Comparison of ENCODE assay signal across 1 cellular context in genomic region chrX:153971124-153971631, GRCh38.
A peak's percentile ranks its signal among the peaks of the same experiment; 100 is the strongest.
TF ChIP-seq lines count a peak whose summit lies in the region.

No MANE protein-coding gene starts in this region.

TF ChIP-seq in GM12878, 131 proteins besides CTCF, POLR2A, EP300 and RAD21 (continued from another document):
- TF ChIP-seq, protein P1, sequence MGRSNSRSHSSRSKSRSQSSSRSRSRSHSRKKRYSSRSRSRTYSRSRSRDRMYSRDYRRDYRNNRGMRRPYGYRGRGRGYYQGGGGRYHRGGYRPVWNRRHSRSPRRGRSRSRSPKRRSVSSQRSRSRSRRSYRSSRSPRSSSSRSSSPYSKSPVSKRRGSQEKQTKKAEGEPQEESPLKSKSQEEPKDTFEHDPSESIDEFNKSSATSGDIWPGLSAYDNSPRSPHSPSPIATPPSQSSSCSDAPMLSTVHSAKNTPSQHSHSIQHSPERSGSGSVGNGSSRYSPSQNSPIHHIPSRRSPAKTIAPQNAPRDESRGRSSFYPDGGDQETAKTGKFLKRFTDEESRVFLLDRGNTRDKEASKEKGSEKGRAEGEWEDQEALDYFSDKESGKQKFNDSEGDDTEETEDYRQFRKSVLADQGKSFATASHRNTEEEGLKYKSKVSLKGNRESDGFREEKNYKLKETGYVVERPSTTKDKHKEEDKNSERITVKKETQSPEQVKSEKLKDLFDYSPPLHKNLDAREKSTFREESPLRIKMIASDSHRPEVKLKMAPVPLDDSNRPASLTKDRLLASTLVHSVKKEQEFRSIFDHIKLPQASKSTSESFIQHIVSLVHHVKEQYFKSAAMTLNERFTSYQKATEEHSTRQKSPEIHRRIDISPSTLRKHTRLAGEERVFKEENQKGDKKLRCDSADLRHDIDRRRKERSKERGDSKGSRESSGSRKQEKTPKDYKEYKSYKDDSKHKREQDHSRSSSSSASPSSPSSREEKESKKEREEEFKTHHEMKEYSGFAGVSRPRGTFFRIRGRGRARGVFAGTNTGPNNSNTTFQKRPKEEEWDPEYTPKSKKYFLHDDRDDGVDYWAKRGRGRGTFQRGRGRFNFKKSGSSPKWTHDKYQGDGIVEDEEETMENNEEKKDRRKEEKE (IDR thresholded peaks at IDR 0.05): no peak
- peak; percentile 25 for TF ChIP-seq RELA (IDR thresholded peaks at IDR 0.05; ENCODE audit: borderline replicate concordance, partially characterized antibody)
- no peak for TF ChIP-seq ZNF274 (IDR thresholded peaks at IDR 0.05; ENCODE audit: insufficient read depth, insufficient read length)
- no peak for TF ChIP-seq NFYA (IDR thresholded peaks at IDR 0.05; ENCODE audit: borderline replicate concordance, low read depth, low read length)
- TF ChIP-seq BHLHE40 (IDR thresholded peaks at IDR 0.05; ENCODE audit: borderline replicate concordance in 1 of 2, low read depth in 2 of 2, low read length in 1 of 2): 0 out of 4 replicates have a peak, but pooled peaks of 1 of the 2 experiments have one; percentile 9
- TF ChIP-seq LARP7 (IDR thresholded peaks at IDR 0.05): no peak; the same call in 1 of the 2 replicates
- TF ChIP-seq SMARCA5 (IDR thresholded peaks at IDR 0.05): peak; percentile 48; the same call in 1 of the 2 replicates
- no peak; the same call in 1 of the 2 replicates for TF ChIP-seq RUNX3 (IDR thresholded peaks at IDR 0.05; ENCODE audit: low read length)
- TF ChIP-seq ZNF622 (IDR thresholded peaks at IDR 0.05): no peak
- no peak for TF ChIP-seq JUNB (IDR thresholded peaks at IDR 0.05)
- no peak for TF ChIP-seq SREBF1 (IDR thresholded peaks at IDR 0.05; ENCODE audit: low read length)
- TF ChIP-seq, protein P2, sequence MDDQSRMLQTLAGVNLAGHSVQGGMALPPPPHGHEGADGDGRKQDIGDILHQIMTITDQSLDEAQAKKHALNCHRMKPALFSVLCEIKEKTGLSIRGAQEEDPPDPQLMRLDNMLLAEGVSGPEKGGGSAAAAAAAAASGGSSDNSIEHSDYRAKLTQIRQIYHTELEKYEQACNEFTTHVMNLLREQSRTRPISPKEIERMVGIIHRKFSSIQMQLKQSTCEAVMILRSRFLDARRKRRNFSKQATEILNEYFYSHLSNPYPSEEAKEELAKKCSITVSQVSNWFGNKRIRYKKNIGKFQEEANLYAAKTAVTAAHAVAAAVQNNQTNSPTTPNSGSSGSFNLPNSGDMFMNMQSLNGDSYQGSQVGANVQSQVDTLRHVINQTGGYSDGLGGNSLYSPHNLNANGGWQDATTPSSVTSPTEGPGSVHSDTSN (IDR thresholded peaks at IDR 0.05; ENCODE audit: insufficient replicate concordance, low read depth, low read length): no peak
- TF ChIP-seq TCF12 (IDR thresholded peaks at IDR 0.05; ENCODE audit: low read depth, low read length): peak; percentile 9; the same call in 1 of the 2 replicates
